ENCODE assay signal across 8 cellular contexts in genomic region chr1:156608036-156608674, GRCh38. TPM values are rescaled to one million over a fixed set of nuclear protein-coding genes. Genes with fewer than 3 reads are reported as not detected.
DNase-seq lines count a peak whose midpoint lies in the region; ATAC-seq and TF ChIP-seq lines count a peak whose summit lies in the region.

No MANE protein-coding gene starts in this region.

- H3K36me3 Mint-ChIP-seq in CD14-positive monocyte (no peaks in the 10 kb centered on the region), progenitor cell of endocrine pancreas (ENCODE audit: insufficient read depth) (no peaks in the 10 kb centered on the region)
- H3K36me3 Mint-ChIP-seq in activated naive CD4-positive, alpha-beta T cell treated with anti-CD3 and anti-CD28 coated beads, Interleukin-2, amount 50 U/mL, for 72 hours = no peaks in the 10 kb centered on the region

- H3K4me1 Mint-ChIP-seq in CD14-positive monocyte (peaks cover 10% of the 10 kb centered on the region), progenitor cell of endocrine pancreas (ENCODE audit: low read depth) (peaks cover 7% of the 10 kb centered on the region)

- ATAC-seq in GM19455 (IDR thresholded peaks at IDR 0.05; ENCODE audit: unreplicated experiment) (peak; percentile 64), GM18870 (IDR thresholded peaks at IDR 0.05; ENCODE audit: unreplicated experiment) (no peak)
- ATAC-seq in activated naive CD4-positive, alpha-beta T cell treated with anti-CD3 and anti-CD28 coated beads, Interleukin-2, amount 50 U/mL, for 72 hours = peak; percentile 95 to 99

- no peak for DNase-seq in CD14-positive monocyte (ENCODE audit: low spot score)
- DNase-seq in MV-4-11 (lab: John Stamatoyannopoulos, UW) = peak; percentile 81
- DNase-seq in SIG-M5 (lab: John Stamatoyannopoulos, UW) = peak; percentile 84
- peak in 1 of 2 donors; percentile 55 for DNase-seq in activated naive CD4-positive, alpha-beta T cell treated with anti-CD3 and anti-CD28 coated beads, Interleukin-2, amount 50 U/mL, for 72 hours (ENCODE audit: low spot score in 2 of 2)
- peak; percentile 78 for DNase-seq in glomerular visceral epithelial cell (ENCODE audit: extremely low spot score)
- no peak for DNase-seq in progenitor cell of endocrine pancreas (ENCODE audit: low spot score, unreplicated experiment)

- intact Hi-C loops in CD14-positive monocyte (cut with micrococcal nuclease) = loop anchor here (2.0 to 10.0 kb wide), 6 partner anchors 21 to 223 kb away; no protein-coding TSS in a partner anchor

- H3K9me3 Mint-ChIP-seq in CD14-positive monocyte (no peaks in the 10 kb centered on the region), progenitor cell of endocrine pancreas (ENCODE audit: low read depth) (no peaks in the 10 kb centered on the region)
- H3K9me3 Mint-ChIP-seq in activated naive CD4-positive, alpha-beta T cell treated with anti-CD3 and anti-CD28 coated beads, Interleukin-2, amount 50 U/mL, for 72 hours = no peaks in the 10 kb centered on the region

- H3K27me3 Mint-ChIP-seq in CD14-positive monocyte (ENCODE audit: low read depth in 3 of 3) = peaks cover 16 to 24% (median 22%) of the 10 kb centered on the region in 3 donors
- H3K27me3 Mint-ChIP-seq in progenitor cell of endocrine pancreas = peaks cover 11% of the 10 kb centered on the region

- H3K27ac Mint-ChIP-seq in CD14-positive monocyte (no peak overlapping the region), progenitor cell of endocrine pancreas (no peak overlapping the region)
- no peak overlapping the region for H3K27ac Mint-ChIP-seq in activated naive CD4-positive, alpha-beta T cell treated with anti-CD3 and anti-CD28 coated beads, Interleukin-2, amount 50 U/mL, for 72 hours

- TF ChIP-seq CTCF in CD14-positive monocyte (IDR thresholded peaks at IDR 0.05) (peak; percentile 80), progenitor cell of endocrine pancreas (IDR thresholded peaks at IDR 0.05; ENCODE audit: unreplicated experiment) (peak; percentile 68)

- H3K4me3 Mint-ChIP-seq in CD14-positive monocyte (no peak overlapping the region), progenitor cell of endocrine pancreas (ENCODE audit: low read depth) (no peak overlapping the region)

RNA-seq across cellular contexts. Expression of gene GPATCH4, which starts 6.9 kb away (rescaled TPM):
- 1 to 10 TPM; 2.6 to 5.3 TPM for polyA plus RNA-seq in CD14-positive monocyte
- total RNA-seq in activated naive CD4-positive, alpha-beta T cell treated with anti-CD3 and anti-CD28 coated beads, Interleukin-2, amount 50 U/mL, for 72 hours = 10 to 100 TPM; 26.1 to 35.8 TPM
- 26.2 and 27.0 TPM in 2 replicates for total RNA-seq in progenitor cell of endocrine pancreas

RNA-seq across cellular contexts. Expression of gene HAPLN2, which starts 11.1 kb away (rescaled TPM):
- polyA plus RNA-seq in CD14-positive monocyte = not detected
- 1 to 10 TPM in 1 of 2 donors, not detected in 1; 3.8 TPM for total RNA-seq in activated naive CD4-positive, alpha-beta T cell treated with anti-CD3 and anti-CD28 coated beads, Interleukin-2, amount 50 U/mL, for 72 hours
- 0.38 and 0.93 TPM in 2 replicates for total RNA-seq in progenitor cell of endocrine pancreas

RNA-seq across cellular contexts. Expression of gene NAXE, which starts 16.6 kb away (rescaled TPM):
- polyA plus RNA-seq in CD14-positive monocyte = 10 to 100 TPM; 54.9 to 81.7 TPM
- 10 to 100 TPM; 71.4 to 95.1 TPM for total RNA-seq in activated naive CD4-positive, alpha-beta T cell treated with anti-CD3 and anti-CD28 coated beads, Interleukin-2, amount 50 U/mL, for 72 hours
- 108 and 115 TPM in 2 replicates for total RNA-seq in progenitor cell of endocrine pancreas

RNA-seq across cellular contexts. Expression of gene TTC24, which starts 28.6 kb away (rescaled TPM):
- under 1 TPM in 1 of 2 donors, not detected in 1; 0.14 TPM for polyA plus RNA-seq in CD14-positive monocyte
- 1 to 10 TPM; 4.5 to 6.8 TPM for total RNA-seq in activated naive CD4-positive, alpha-beta T cell treated with anti-CD3 and anti-CD28 coated beads, Interleukin-2, amount 50 U/mL, for 72 hours
- not detected in 2 replicates for total RNA-seq in progenitor cell of endocrine pancreas

RNA-seq across cellular contexts. Expression of gene BCAN, which starts 33.8 kb away (rescaled TPM):
- polyA plus RNA-seq in CD14-positive monocyte = not detected
- not detected for total RNA-seq in activated naive CD4-positive, alpha-beta T cell treated with anti-CD3 and anti-CD28 coated beads, Interleukin-2, amount 50 U/mL, for 72 hours
- total RNA-seq in progenitor cell of endocrine pancreas = not detected in 2 replicates

Comparison
In these comparisons a context has a peak if more than half of its experiments do, and no peak if none do; other contexts are left out.
1. DNase-seq: peak in MV-4-11 (single experiment), SIG-M5 (single experiment) and glomerular visceral epithelial cell (single experiment); none in CD14-positive monocyte (single experiment) and progenitor cell of endocrine pancreas (single experiment).